In genomic region chr16:81707411-81708321, GRCh38 we compare ENCODE assay signal across 10 cellular contexts.
DNase-seq lines count a peak whose midpoint lies in the region; ATAC-seq and TF ChIP-seq lines count a peak whose summit lies in the region.
"Had no signal": no experiment of that assay in that cellular context is flagged by ENCODE, and none has a peak within 500 bp of the region (broad histone marks: within the 10 kb centered on the region; RNA-seq: fewer than 3 reads in every experiment).

No MANE protein-coding gene starts in this region.

- TF ChIP-seq CTCF in cardiac fibroblast (IDR thresholded peaks at IDR 0.05; ENCODE audit: low read depth, low read length), result no peak

- DNase-seq in ACHN (peak; percentile 58), HS-5 (ENCODE audit: low read depth) (peak; percentile 22), cardiac fibroblast (ENCODE audit: low read depth in 2 of 2) (peak; percentile 29 to 46), KBM-7 (no peak), GDM1 (lab: John Stamatoyannopoulos, UW) (no peak)
- DNase-seq: stimulated activated CD4-positive, alpha-beta T cell treated with anti-CD3 and anti-CD28 coated beads, Interleukin-2, amount 100 ng/mL, for 24 hours had no signal

- peaks cover 60% of the 10 kb centered on the region for H3K4me1 ChIP-seq in mesodermal cell (ENCODE audit: control insufficient read depth, insufficient read depth, low read length, poor library complexity, severe bottlenecking)

- ATAC-seq in GM19395 (IDR thresholded peaks at IDR 0.05; ENCODE audit: unreplicated experiment) (no peak), GM21367 (IDR thresholded peaks at IDR 0.05; ENCODE audit: unreplicated experiment) (no peak)

- H3K4me3 ChIP-seq in cardiac fibroblast (replicated peaks in 1 of 2; ENCODE audit: low read depth in 2 of 2, low read length in 2 of 2) (no peak overlapping the region), mesodermal cell (ENCODE audit: extremely low read depth, insufficient read depth, low read length, poor library complexity, severe bottlenecking) (no peak overlapping the region)

- no peaks in the 10 kb centered on the region for H3K9me3 ChIP-seq in mesodermal cell (ENCODE audit: control insufficient read depth, low read length)

- in situ Hi-C loops in ACHN (cut with HindIII; ENCODE audit: low pct_ligation_motif_present, low pct_unique_long_range_greater_than_20kb, low sequenced_read_pairs) (no loop called here), KBM-7 (cut with MboI; ENCODE audit: low pct_unique_long_range_greater_than_20kb, low sequenced_read_pairs) (loop anchor here (25.0 kb wide), 1 partner anchor 320 kb away; no protein-coding TSS in a partner anchor)

- H3K36me3 ChIP-seq in mesodermal cell (ENCODE audit: control insufficient read depth, insufficient read depth, low read length), result peaks cover 48% of the 10 kb centered on the region

- WGBS in mesodermal cell (ENCODE audit: insufficient coverage in 2 of 2), 2 experiments, result 89 to 94% methylated on average over 26 to 28 of the region's 30 CpGs

- peak overlapping the region; percentile 64 for H3K27ac ChIP-seq in mesodermal cell (ENCODE audit: low read depth, low read length, severe bottlenecking)
- H3K27ac ChIP-seq: HL-60 had no signal

Comparison
In these comparisons a context has a peak if more than half of its experiments do, and no peak if none do; other contexts are left out.
1. DNase-seq: peak in ACHN (single experiment), HS-5 (single experiment) and cardiac fibroblast (2 of 2); none in KBM-7 (single experiment) and GDM1 (single experiment).